ENCODE assay signal across 16 cellular contexts in the genomic region with DNA sequence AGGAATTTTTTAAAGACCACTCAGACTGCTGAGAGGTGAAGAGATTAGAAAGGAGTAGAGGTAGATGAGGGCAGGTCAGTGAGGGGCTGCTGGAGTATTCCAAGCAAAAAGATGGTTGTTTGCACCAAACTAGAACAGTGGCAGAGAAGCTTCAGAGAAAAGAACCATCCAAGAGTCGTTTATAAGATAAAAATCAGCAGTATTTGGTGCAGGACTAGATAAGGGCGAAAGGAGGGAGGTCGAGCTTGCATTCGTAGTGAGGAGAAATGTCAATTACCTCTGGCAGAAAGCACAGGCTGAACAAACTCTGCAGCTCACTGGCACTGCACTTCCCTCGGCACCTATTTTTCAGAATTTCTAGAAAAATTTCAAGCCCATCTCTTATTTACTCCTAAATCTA. TPM values are rescaled to one million over a fixed set of nuclear protein-coding genes. Genes with fewer than 3 reads are reported as not detected.
DNase-seq lines count a peak whose midpoint lies in the region; ATAC-seq and TF ChIP-seq lines count a peak whose summit lies in the region.
"Had no signal": no experiment of that assay in that cellular context is flagged by ENCODE, and none has a peak within 500 bp of the region (broad histone marks: within the 10 kb centered on the region; RNA-seq: fewer than 3 reads in every experiment).

No MANE protein-coding gene starts in this region.

- BruUV-seq in Calu3 (replicated peaks; lab: Mats Ljungman, UMichigan): no TSS peak

- no peaks in the 10 kb centered on the region for H3K9me3 Mint-ChIP-seq in dendritic cell treated with granulocyte-macrophage colony-stimulating factor and Interleukin-4, amounts not matched to agents 40 ng/mL and 50 ng/mL, for 4 days
- H3K9me3 Mint-ChIP-seq in nephron progenitor cell (no peaks in the 10 kb centered on the region), Calu3 (ENCODE audit: low read depth, unreplicated experiment) (no peaks in the 10 kb centered on the region)
- no peaks in the 10 kb centered on the region for H3K9me3 Mint-ChIP-seq in activated T-helper 2 cell treated with anti-CD3 and anti-CD28 coated beads, Interferon-gamma antibody, Interleukin-2, Interleukin-4, amounts not matched to agents 10 μg/mL and 5 μg/mL and 100 μg/mL, durations not matched to agents 14 hours and 24 hours and 36 hours
- H3K9me3 Mint-ChIP-seq: CD14-positive monocyte; CD4-positive, alpha-beta memory T cell had no signal

- H3K4me3 Mint-ChIP-seq in dendritic cell treated with granulocyte-macrophage colony-stimulating factor and Interleukin-4, amounts not matched to agents 40 ng/mL and 50 ng/mL, for 4 days: no peak overlapping the region
- no peak overlapping the region for H3K4me3 Mint-ChIP-seq in nephron progenitor cell
- H3K4me3 Mint-ChIP-seq in Calu3 (ENCODE audit: low read depth, unreplicated experiment): no peak overlapping the region
- H3K4me3 Mint-ChIP-seq in activated T-helper 2 cell treated with anti-CD3 and anti-CD28 coated beads, Interferon-gamma antibody, Interleukin-2, Interleukin-4, amounts not matched to agents 10 μg/mL and 5 μg/mL and 100 μg/mL, durations not matched to agents 14 hours and 24 hours and 36 hours (ENCODE audit: low read depth): no peak overlapping the region
- H3K4me3 Mint-ChIP-seq: CD14-positive monocyte; CD4-positive, alpha-beta memory T cell had no signal

- H3K27ac ChIP-seq in SK-N-SH (ENCODE audit: low read depth in 2 of 2, low read length in 1 of 2) (peak overlapping the region in 1 of 2 experiments; percentile 45; a peak in 2 of 4 replicates), smooth muscle cell (ENCODE audit: low read depth) (no peak overlapping the region)
- H3K27ac ChIP-seq: 22Rv1, A549, HL-60 had no signal

- H3K79me2 ChIP-seq in SK-N-SH (ENCODE audit: insufficient read depth) (peaks cover 92% of the 10 kb centered on the region), smooth muscle cell (ENCODE audit: low read depth) (peaks cover 97% of the 10 kb centered on the region)

- H3K9ac ChIP-seq in SK-N-SH (no peak overlapping the region), smooth muscle cell (ENCODE audit: low read depth) (peak overlapping the region; percentile 3)

- no peak for TF ChIP-seq RAD21 in SK-N-SH (IDR thresholded peaks at IDR 0.05; ENCODE audit: low read length)

- no peaks in the 10 kb centered on the region for H3K36me3 Mint-ChIP-seq in dendritic cell treated with granulocyte-macrophage colony-stimulating factor and Interleukin-4, amounts not matched to agents 40 ng/mL and 50 ng/mL, for 4 days (ENCODE audit: low read depth)
- H3K36me3 Mint-ChIP-seq in nephron progenitor cell (ENCODE audit: low read depth) (no peaks in the 10 kb centered on the region), Calu3 (ENCODE audit: insufficient read depth, unreplicated experiment) (no peaks in the 10 kb centered on the region)
- no peaks in the 10 kb centered on the region for H3K36me3 Mint-ChIP-seq in activated T-helper 2 cell treated with anti-CD3 and anti-CD28 coated beads, Interferon-gamma antibody, Interleukin-2, Interleukin-4, amounts not matched to agents 10 μg/mL and 5 μg/mL and 100 μg/mL, durations not matched to agents 14 hours and 24 hours and 36 hours (ENCODE audit: low read depth)
- H3K36me3 Mint-ChIP-seq: CD4-positive, alpha-beta memory T cell had no signal

- peaks cover 29% of the 10 kb centered on the region for H3K4me1 Mint-ChIP-seq in dendritic cell treated with granulocyte-macrophage colony-stimulating factor and Interleukin-4, amounts not matched to agents 40 ng/mL and 50 ng/mL, for 4 days (ENCODE audit: low read depth)
- H3K4me1 Mint-ChIP-seq in nephron progenitor cell (peaks cover 21% of the 10 kb centered on the region), Calu3 (ENCODE audit: low read depth, unreplicated experiment) (peaks cover 9% of the 10 kb centered on the region)
- peaks cover 3% of the 10 kb centered on the region for H3K4me1 Mint-ChIP-seq in activated T-helper 2 cell treated with anti-CD3 and anti-CD28 coated beads, Interferon-gamma antibody, Interleukin-2, Interleukin-4, amounts not matched to agents 10 μg/mL and 5 μg/mL and 100 μg/mL, durations not matched to agents 14 hours and 24 hours and 36 hours (ENCODE audit: low read depth)

- ATAC-seq in SK-N-SH treated with all-trans-retinoic acid at 6 μM for 48 hours: no peak
- no peak for ATAC-seq in GM21786 (IDR thresholded peaks at IDR 0.05; ENCODE audit: unreplicated experiment)
- ATAC-seq: A549 had no signal

- H3K9me3 ChIP-seq in SK-N-SH (no peaks in the 10 kb centered on the region), smooth muscle cell (replicated peaks; ENCODE audit: low read depth) (no peaks in the 10 kb centered on the region)
- H3K9me3 ChIP-seq: A549, HAP-1 had no signal

- POLR2A ChIA-PET in SK-N-SH (lab: Yijun Ruan, JAX): interaction anchor here (0.8 to 2.5 kb wide), 6 partner anchors 9 to 108 kb away, joined by 3 to 15 read pairs (median 4); no protein-coding TSS in a partner anchor

- H3K27me3 Mint-ChIP-seq in dendritic cell treated with granulocyte-macrophage colony-stimulating factor and Interleukin-4, amounts not matched to agents 40 ng/mL and 50 ng/mL, for 4 days: no peaks in the 10 kb centered on the region
- H3K27me3 Mint-ChIP-seq in nephron progenitor cell (ENCODE audit: low read depth, poor library complexity) (peaks cover 2% of the 10 kb centered on the region), Calu3 (ENCODE audit: unreplicated experiment) (no peaks in the 10 kb centered on the region)
- no peaks in the 10 kb centered on the region for H3K27me3 Mint-ChIP-seq in activated T-helper 2 cell treated with anti-CD3 and anti-CD28 coated beads, Interferon-gamma antibody, Interleukin-2, Interleukin-4, amounts not matched to agents 10 μg/mL and 5 μg/mL and 100 μg/mL, durations not matched to agents 14 hours and 24 hours and 36 hours (ENCODE audit: low read depth)
- H3K27me3 Mint-ChIP-seq: CD4-positive, alpha-beta memory T cell had no signal

- H3K4me3 ChIP-seq in SK-N-SH (ENCODE audit: low read depth in 2 of 2, low read length in 1 of 2): no peak overlapping the region
- H3K4me3 ChIP-seq in smooth muscle cell: no peak overlapping the region
- H3K4me3 ChIP-seq: A549, HAP-1 had no signal

- 66% methylated on average over 5 of the region's 5 CpGs for whole genome bisulfite sequencing in SK-N-SH (ENCODE audit: low lambda C conversion rate)
- 46% methylated on average over 5 of the region's 5 CpGs for WGBS in smooth muscle cell (ENCODE audit: low lambda C conversion rate)

- TF ChIP-seq EP300 in SK-N-SH (IDR thresholded peaks at IDR 0.05; ENCODE audit: borderline replicate concordance in 1 of 2, low read depth in 1 of 2, low read length in 1 of 2): no peak

- H3K27me3 ChIP-seq in SK-N-SH (ENCODE audit: insufficient read depth): no peaks in the 10 kb centered on the region
- no peaks in the 10 kb centered on the region for H3K27me3 ChIP-seq in smooth muscle cell (ENCODE audit: low read depth)

- H3K4me1 ChIP-seq in SK-N-SH (ENCODE audit: control insufficient read depth in 1 of 2, insufficient read depth in 2 of 2, low read depth in 1 of 2, low read length in 1 of 2): peaks cover 29 to 41% of the 10 kb centered on the region in 2 experiments; a peak in 3 of 4 replicates
- H3K4me1 ChIP-seq in smooth muscle cell (ENCODE audit: low read depth): peaks cover 18% of the 10 kb centered on the region
- H3K4me1 ChIP-seq: A549 had no signal

- H3K36me3 ChIP-seq in SK-N-SH (replicated peaks in 1 of 2; ENCODE audit: control insufficient read depth in 1 of 2, insufficient read depth in 2 of 2, low read length in 1 of 2) (peaks cover 0 to 2% of the 10 kb centered on the region in 2 experiments), smooth muscle cell (ENCODE audit: low read depth) (no peaks in the 10 kb centered on the region)
- H3K36me3 ChIP-seq: HAP-1 had no signal

- H4K20me1 ChIP-seq in SK-N-SH (ENCODE audit: insufficient read depth) (no peaks in the 10 kb centered on the region), smooth muscle cell (ENCODE audit: low read depth) (peaks cover 24% of the 10 kb centered on the region)

- peak overlapping the region; percentile 31 for H3K27ac Mint-ChIP-seq in dendritic cell treated with granulocyte-macrophage colony-stimulating factor and Interleukin-4, amounts not matched to agents 40 ng/mL and 50 ng/mL, for 4 days
- peak overlapping the region; percentile 48 for H3K27ac Mint-ChIP-seq in nephron progenitor cell
- no peak overlapping the region for H3K27ac Mint-ChIP-seq in Calu3 (ENCODE audit: unreplicated experiment)
- no peak overlapping the region for H3K27ac Mint-ChIP-seq in activated T-helper 2 cell treated with anti-CD3 and anti-CD28 coated beads, Interferon-gamma antibody, Interleukin-2, Interleukin-4, amounts not matched to agents 10 μg/mL and 5 μg/mL and 100 μg/mL, durations not matched to agents 14 hours and 24 hours and 36 hours

- H3F3A ChIP-seq in SK-N-SH (replicated peaks; ENCODE audit: insufficient read depth) (peaks cover 8% of the 10 kb centered on the region), smooth muscle cell (ENCODE audit: low read depth) (no peaks in the 10 kb centered on the region)

- CTCF ChIA-PET in SK-N-SH (lab: Yijun Ruan, JAX): interaction anchor here (0.8 to 2.3 kb wide), 6 partner anchors 10 to 120 kb away, joined by 3 to 6 read pairs (median 5); no protein-coding TSS in a partner anchor
- CTCF ChIA-PET in Calu3 (lab: Charles Lee): no interaction called here

- intact Hi-C loops in dendritic cell treated with granulocyte-macrophage colony-stimulating factor and Interleukin-4, amounts not matched to agents 40 ng/mL and 50 ng/mL, for 4 days (cut with micrococcal nuclease): no loop called here
- intact Hi-C loops in Calu3 (cut with micrococcal nuclease; ENCODE audit: unreplicated experiment): no loop called here
- intact Hi-C loops in activated T-helper 2 cell treated with anti-CD3 and anti-CD28 coated beads, Interferon-gamma antibody, Interleukin-2, Interleukin-4, amounts not matched to agents 10 μg/mL and 5 μg/mL and 100 μg/mL, durations not matched to agents 14 hours and 24 hours and 36 hours (cut with micrococcal nuclease): no loop called here

- H3K4me2 ChIP-seq in SK-N-SH (0 out of 2 replicates have a peak overlapping the region, but pooled peaks have one; percentile 36), smooth muscle cell (no peak overlapping the region)
- H3K4me2 ChIP-seq: A549 had no signal

- no peaks in the 10 kb centered on the region for H3K9me2 ChIP-seq in SK-N-SH

- DNase-seq in SK-N-SH: no peak
- no peak for DNase-seq in nephron progenitor cell
- no peak for DNase-seq in smooth muscle cell (lab: John Stamatoyannopoulos, UW; ENCODE audit: unreplicated experiment)
- no peak for DNase-seq in Calu3
- DNase-seq in activated T-helper 2 cell treated with anti-CD3 and anti-CD28 coated beads, Interferon-gamma antibody, Interleukin-2, Interleukin-4, amounts not matched to agents 10 μg/mL and 5 μg/mL and 100 μg/mL, durations not matched to agents 14 hours and 24 hours and 36 hours (ENCODE audit: low spot score): no peak
- DNase-seq: AML-193; CD4-positive, alpha-beta memory T cell; GF-D8 had no signal

- TF ChIP-seq CTCF in SK-N-SH (IDR thresholded peaks at IDR 0.05): no peak
- no peak for TF ChIP-seq CTCF in nephron progenitor cell (IDR thresholded peaks at IDR 0.05)
- TF ChIP-seq CTCF in smooth muscle cell (IDR thresholded peaks at IDR 0.05; ENCODE audit: borderline replicate concordance, insufficient read depth, poor library complexity, severe bottlenecking): no peak
- TF ChIP-seq CTCF in Calu3 (IDR thresholded peaks at IDR 0.05; ENCODE audit: unreplicated experiment): no peak

- no peak overlapping the region for H2AFZ ChIP-seq in SK-N-SH (ENCODE audit: low read depth)
- H2AFZ ChIP-seq in smooth muscle cell (ENCODE audit: low read depth): no peak overlapping the region

RNA-seq across cellular contexts. Expression of a gene that starts 9.6 kb away (rescaled TPM):
- polyA plus RNA-seq in SK-N-SH (2012; rRNA removed) (24.0 and 30.7 TPM in 2 replicates), smooth muscle cell (8.6 and 16.0 TPM in 2 replicates)
- 26.9 and 29.1 TPM in 2 replicates for polyA plus RNA-seq in SK-N-SH (2012; cell fraction: cytosol; rRNA removed)
- 24.0 and 32.4 TPM in 2 replicates for polyA plus RNA-seq in SK-N-SH (2012; cell fraction: nucleus; rRNA removed)
- total RNA-seq in smooth muscle cell (25.6 and 26.2 TPM in 2 replicates), Calu3 (2022) (12.3 and 13.4 TPM in 2 replicates)
- total RNA-seq in activated T-helper 2 cell treated with anti-CD3 and anti-CD28 coated beads, Interferon-gamma antibody, Interleukin-2, Interleukin-4, amounts not matched to agents 10 μg/mL and 5 μg/mL and 100 μg/mL, durations not matched to agents 14 hours and 24 hours and 36 hours: 20.7 and 22.0 TPM in 2 replicates

Comparison
In these comparisons a context has a peak if more than half of its experiments do, and no peak if none do; other contexts are left out.
1. H3K27ac Mint-ChIP-seq: peak in dendritic cell treated with granulocyte-macrophage colony-stimulating factor and Interleukin-4, amounts not matched to agents 40 ng/mL and 50 ng/mL, for 4 days (single experiment) and nephron progenitor cell (single experiment); none in Calu3 (single experiment) and activated T-helper 2 cell treated with anti-CD3 and anti-CD28 coated beads, Interferon-gamma antibody, Interleukin-2, Interleukin-4, amounts not matched to agents 10 μg/mL and 5 μg/mL and 100 μg/mL, durations not matched to agents 14 hours and 24 hours and 36 hours (single experiment).